ENCODE assay signal across 9 cellular contexts in genomic region chr7:143279186-143280098, GRCh38. TPM values are rescaled to one million over a fixed set of nuclear protein-coding genes. Genes with fewer than 3 reads are reported as not detected.
DNase-seq lines count a peak whose midpoint lies in the region; ATAC-seq and TF ChIP-seq lines count a peak whose summit lies in the region.
"Had no signal": no experiment of that assay in that cellular context is flagged by ENCODE, and none has a peak within 500 bp of the region (broad histone marks: within the 10 kb centered on the region; RNA-seq: fewer than 3 reads in every experiment).

No MANE protein-coding gene starts in this region.

- DNase-seq in COLO829 (ENCODE audit: low spot score) (peak; percentile 98), NCI-H748 treated with DMSO at 0.1 percent for 48 hours (lab: John Stamatoyannopoulos, UW) (peak; percentile 14), endodermal cell (no peak), naive B cell (no peak), immature natural killer cell (no peak), NCI-H187 treated with DMSO at 0.1 percent for 48 hours (lab: John Stamatoyannopoulos, UW) (no peak), SKM-1 (lab: John Stamatoyannopoulos, UW; ENCODE audit: unreplicated experiment) (no peak)

- peak overlapping the region; percentile 82 for H3K27ac ChIP-seq in endodermal cell (ENCODE audit: low read depth, low read length)

- no peaks in the 10 kb centered on the region for H3K36me3 ChIP-seq in endodermal cell (ENCODE audit: control insufficient read depth, insufficient read depth, low read length)

- 82 to 84% methylated on average over 4 to 8 of the region's 8 CpGs for WGBS in endodermal cell (ENCODE audit: insufficient coverage in 1 of 2, insufficient read length in 1 of 2), 2 experiments

- H3K27me3 ChIP-seq in endodermal cell (ENCODE audit: control insufficient read depth, insufficient read depth, low read length, poor library complexity, severe bottlenecking) = no peaks in the 10 kb centered on the region

- H3K9me3 Mint-ChIP-seq in endodermal cell (no peaks in the 10 kb centered on the region), naive B cell (no peaks in the 10 kb centered on the region), immature natural killer cell (no peaks in the 10 kb centered on the region)

- H3K27ac Mint-ChIP-seq in endodermal cell (no peak overlapping the region), naive B cell (peak overlapping the region in 2 of 6 donors; percentile 71), immature natural killer cell (peak overlapping the region in 1 of 6 donors; percentile 55)

- H3K4me3 Mint-ChIP-seq in endodermal cell (no peak overlapping the region), naive B cell (peak overlapping the region in 5 of 8 donors; percentile 5 to 35 (median 14)), immature natural killer cell (peak overlapping the region in 2 of 5 donors; percentile 12 to 33)

- TF ChIP-seq CTCF in endodermal cell (conservative IDR thresholded peaks at IDR 0.05) = no peak

- H3K27me3 Mint-ChIP-seq in endodermal cell (ENCODE audit: insufficient read depth) = no peaks in the 10 kb centered on the region
- H3K27me3 Mint-ChIP-seq in naive B cell = no peaks in the 10 kb centered on the region
- H3K27me3 Mint-ChIP-seq in immature natural killer cell (ENCODE audit: low read depth in 3 of 3) = peaks cover 0 to 3% (median 0%) of the 10 kb centered on the region in 3 donors

- no peaks in the 10 kb centered on the region for H3K4me1 ChIP-seq in endodermal cell (ENCODE audit: control insufficient read depth, insufficient read depth, low read length)

- H3K36me3 Mint-ChIP-seq in endodermal cell (ENCODE audit: low read depth) (no peaks in the 10 kb centered on the region), naive B cell (no peaks in the 10 kb centered on the region), immature natural killer cell (no peaks in the 10 kb centered on the region)

- no peak overlapping the region for H3K4me3 ChIP-seq in endodermal cell (ENCODE audit: low read length)

- no peaks in the 10 kb centered on the region for H3K9me3 ChIP-seq in endodermal cell (ENCODE audit: control insufficient read depth, low read length)

- no peak overlapping the region for H3K9ac ChIP-seq in endodermal cell (ENCODE audit: extremely low read depth, low read length, poor library complexity, severe bottlenecking)

- ATAC-seq in naive B cell (ENCODE audit: low read depth in 2 of 2) (peak in 1 of 2 donors; percentile 27), HG02938 (IDR thresholded peaks at IDR 0.05; ENCODE audit: unreplicated experiment) (no peak)

- H3K4me1 Mint-ChIP-seq in endodermal cell (peaks cover 12% of the 10 kb centered on the region), naive B cell (peaks cover 22 to 33% (median 25%) of the 10 kb centered on the region in 3 donors), immature natural killer cell (peaks cover 0 to 6% of the 10 kb centered on the region in 2 donors)

RNA-seq across cellular contexts. Expression of gene TMEM139, which starts 5.3 kb away (rescaled TPM):
- 1 to 10 TPM; 1.6 to 2.3 TPM for total RNA-seq in endodermal cell
- polyA plus RNA-seq in endodermal cell (2013, experiment 1 of 2) = 1.00 TPM
- polyA plus RNA-seq in endodermal cell (2013, experiment 2 of 2) = 0.99 TPM
- polyA plus RNA-seq in naive B cell (ENCODE audit: low read depth in 6 of 6) (under 1 TPM in 2 of 6 donors, not detected in 4; 0.32 TPM), immature natural killer cell (not detected)

RNA-seq across cellular contexts. Expression of gene CASP2, which starts 8.7 kb away (rescaled TPM):
- total RNA-seq in endodermal cell = 10 to 100 TPM; 47.9 to 48.3 TPM
- 31.1 TPM for polyA plus RNA-seq in endodermal cell (2013, experiment 1 of 2)
- polyA plus RNA-seq in endodermal cell (2013, experiment 2 of 2) = 30.2 TPM
- polyA plus RNA-seq in naive B cell (ENCODE audit: low read depth in 6 of 6) (10 to 100 TPM in 5 of 6 donors, 1 to 10 TPM in 1; 4.2 to 42.7 (median 23.9) TPM), immature natural killer cell (10 to 100 TPM in 1 of 3 donors, 1 to 10 TPM in 2; 8.8 to 24.2 (median 9.8) TPM)

RNA-seq across cellular contexts. Expression of gene GSTK1, which starts 16.2 kb away (rescaled TPM):
- 10 to 100 TPM; 61.1 to 75.0 TPM for total RNA-seq in endodermal cell
- polyA plus RNA-seq in endodermal cell (2013, experiment 1 of 2) = 69.1 TPM
- polyA plus RNA-seq in endodermal cell (2013, experiment 2 of 2) = 62.2 TPM
- polyA plus RNA-seq in naive B cell (ENCODE audit: low read depth in 6 of 6) (100 to 1,000 TPM; 180 to 225 (median 204) TPM), immature natural killer cell (100 to 1,000 TPM; 238 to 266 (median 252) TPM)

RNA-seq across cellular contexts. Expression of gene CLCN1, which starts 36.5 kb away (rescaled TPM):
- under 1 TPM in 1 of 2 donors, not detected in 1; 0.53 TPM for total RNA-seq in endodermal cell
- polyA plus RNA-seq in endodermal cell (2013, experiment 1 of 2) = not detected
- 0.08 TPM for polyA plus RNA-seq in endodermal cell (2013, experiment 2 of 2)
- polyA plus RNA-seq in naive B cell (ENCODE audit: low read depth in 6 of 6) = not detected
- under 1 TPM in 1 of 3 donors, not detected in 2; 0.07 TPM for polyA plus RNA-seq in immature natural killer cell

RNA-seq across cellular contexts. Expression of gene TAS2R40, which starts 57.6 kb away (rescaled TPM):
- total RNA-seq in endodermal cell = not detected
- polyA plus RNA-seq in endodermal cell (2013, experiment 1 of 2) = not detected
- not detected for polyA plus RNA-seq in endodermal cell (2013, experiment 2 of 2)
- polyA plus RNA-seq in naive B cell (ENCODE audit: low read depth in 6 of 6) = not detected
- not detected for polyA plus RNA-seq in immature natural killer cell
- polyA plus RNA-seq: esophagus had no signal

Comparison
In these comparisons a context has a peak if more than half of its experiments do, and no peak if none do; other contexts are left out.
1. DNase-seq: peak in COLO829 (single experiment) and NCI-H748 treated with DMSO at 0.1 percent for 48 hours (single experiment); none in endodermal cell (single experiment), naive B cell (single experiment), immature natural killer cell (0 of 3), NCI-H187 treated with DMSO at 0.1 percent for 48 hours (single experiment) and SKM-1 (single experiment).